Comparison of ENCODE assay signal across 10 cellular contexts in the genomic region with DNA sequence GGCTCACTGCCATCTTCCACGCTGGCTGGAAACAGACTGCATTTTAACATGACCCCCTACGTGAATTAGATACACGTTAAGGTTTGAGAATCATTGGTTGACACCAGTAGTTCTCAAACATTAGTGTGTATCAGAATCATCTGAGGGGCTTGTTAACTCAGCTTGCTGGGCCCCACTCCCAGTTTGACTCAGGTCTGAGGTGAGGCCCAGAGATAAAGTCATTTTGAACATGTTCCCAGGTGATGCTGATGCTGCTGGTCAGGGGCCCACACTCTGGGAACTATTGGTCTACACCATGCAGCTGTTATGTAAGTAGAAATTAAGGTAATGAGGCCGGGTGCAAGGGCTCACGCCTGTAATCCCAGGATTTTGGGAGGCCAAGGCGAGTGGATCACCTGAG. TPM values are rescaled to one million over a fixed set of nuclear protein-coding genes. Genes with fewer than 3 reads are reported as not detected.
DNase-seq lines count a peak whose midpoint lies in the region; ATAC-seq and TF ChIP-seq lines count a peak whose summit lies in the region.
"Had no signal": no experiment of that assay in that cellular context is flagged by ENCODE, and none has a peak within 500 bp of the region (broad histone marks: within the 10 kb centered on the region; RNA-seq: fewer than 3 reads in every experiment).

No MANE protein-coding gene starts in this region.

- H3K79me2 ChIP-seq in Loucy (ENCODE audit: insufficient read depth, low read length) = peaks cover 20% of the 10 kb centered on the region; the same call in 1 of the 2 replicates

- H4K20me1 ChIP-seq in Loucy (ENCODE audit: insufficient read depth, low read length, poor library complexity, severe bottlenecking) = no peaks in the 10 kb centered on the region

- H3K27me3 ChIP-seq in CD8-positive, alpha-beta memory T cell (ENCODE audit: insufficient read depth, low read length, poor library complexity, severe bottlenecking) = no peaks in the 10 kb centered on the region
- H3K27me3 ChIP-seq in Loucy (ENCODE audit: insufficient read depth, low read length, poor library complexity, severe bottlenecking) (no peaks in the 10 kb centered on the region), dorsolateral prefrontal cortex (no peaks in the 10 kb centered on the region)

- POLR2A ChIA-PET in CD8-positive, alpha-beta memory T cell (lab: Charles Lee) = interaction anchor here (3.2 kb wide), 1 partner anchor 10 kb away, joined by 43 read pairs; the partner anchor contains the start of gene STK40

- H3K36me3 ChIP-seq in CD8-positive, alpha-beta memory T cell (ENCODE audit: insufficient read depth, low read length) = peaks cover 22% of the 10 kb centered on the region
- H3K36me3 ChIP-seq in Loucy (ENCODE audit: insufficient read depth, low read length) = no peaks in the 10 kb centered on the region

- TF ChIP-seq CTCF in Loucy (conservative IDR thresholded peaks at IDR 0.05; ENCODE audit: low read length) (no peak), dorsolateral prefrontal cortex (IDR thresholded peaks at IDR 0.05 in 54 of 56, conservative IDR thresholded peaks at IDR 0.05 in 2 of 56; ENCODE audit: low read depth in 1 of 56, partially characterized antibody in 56 of 56) (no peak), progenitor cell of endocrine pancreas (IDR thresholded peaks at IDR 0.05; ENCODE audit: unreplicated experiment) (no peak)

- intact Hi-C loops in dorsolateral prefrontal cortex (cut with DNase I) = loop anchor here in 1 of 2 donors (10.0 kb wide), 1 partner anchor 252 kb away; the partner anchor contains the start of gene TRAPPC3

- peak overlapping the region; percentile 89 for H3K4me3 ChIP-seq in CD8-positive, alpha-beta memory T cell (ENCODE audit: low read length)
- H3K4me3 ChIP-seq in Loucy (ENCODE audit: low read length, poor library complexity, severe bottlenecking) (peak overlapping the region; percentile 100), dorsolateral prefrontal cortex (peak overlapping the region in 50 of 59 donors; percentile 62 to 100 (median 92))

- no peaks in the 10 kb centered on the region for H3K27me3 Mint-ChIP-seq in CD8-positive, alpha-beta memory T cell
- no peaks in the 10 kb centered on the region for H3K27me3 Mint-ChIP-seq in progenitor cell of endocrine pancreas

- CTCF ChIA-PET in CD8-positive, alpha-beta memory T cell (lab: Charles Lee) = interaction anchor here (1.2 to 3.9 kb wide), 3 partner anchors 10 to 53 kb away, joined by 3 to 23 read pairs (median 5); partner anchors contain the start of gene STK40

- peaks cover 29 to 58% (median 32%) of the 10 kb centered on the region in 3 donors for H3K4me1 Mint-ChIP-seq in CD8-positive, alpha-beta memory T cell
- peaks cover 18% of the 10 kb centered on the region for H3K4me1 Mint-ChIP-seq in progenitor cell of endocrine pancreas (ENCODE audit: low read depth)

- H3K9me3 Mint-ChIP-seq in CD8-positive, alpha-beta memory T cell = no peaks in the 10 kb centered on the region
- H3K9me3 Mint-ChIP-seq in progenitor cell of endocrine pancreas (ENCODE audit: low read depth) = no peaks in the 10 kb centered on the region

- H3K27ac Mint-ChIP-seq in CD8-positive, alpha-beta memory T cell = peak overlapping the region in 6 of 8 donors; percentile 9 to 100 (median 72)
- H3K27ac Mint-ChIP-seq in progenitor cell of endocrine pancreas = peak overlapping the region; percentile 69

- H3K9me3 ChIP-seq in CD8-positive, alpha-beta memory T cell (ENCODE audit: low read length) = no peaks in the 10 kb centered on the region
- H3K9me3 ChIP-seq in Loucy (ENCODE audit: insufficient read depth, low read depth, low read length) = no peaks in the 10 kb centered on the region

- H3K4me1 ChIP-seq in CD8-positive, alpha-beta memory T cell (ENCODE audit: insufficient read depth, low read length) = peaks cover 22% of the 10 kb centered on the region
- peaks cover 20% of the 10 kb centered on the region for H3K4me1 ChIP-seq in Loucy (ENCODE audit: insufficient read depth, low read length, poor library complexity, severe bottlenecking)

- H3K4me3 Mint-ChIP-seq in CD8-positive, alpha-beta memory T cell = peak overlapping the region; percentile 93 to 99 (median 97)
- H3K4me3 Mint-ChIP-seq in progenitor cell of endocrine pancreas (ENCODE audit: low read depth) = peak overlapping the region; percentile 88

- no peaks in the 10 kb centered on the region for H3K9me2 ChIP-seq in Loucy (replicated peaks; ENCODE audit: low read depth, low read length)

- peak overlapping the region; percentile 91 for H3K9ac ChIP-seq in Loucy (ENCODE audit: low read depth, low read length, poor library complexity, severe bottlenecking)

- H3K36me3 Mint-ChIP-seq in CD8-positive, alpha-beta memory T cell = peaks cover 0 to 38% (median 8%) of the 10 kb centered on the region in 3 donors
- H3K36me3 Mint-ChIP-seq in progenitor cell of endocrine pancreas (ENCODE audit: insufficient read depth) = peaks cover 2% of the 10 kb centered on the region

- no peak for ATAC-seq in HG03135 (IDR thresholded peaks at IDR 0.05; ENCODE audit: unreplicated experiment)

- DNase-seq in CD8-positive, alpha-beta memory T cell = no peak
- DNase-seq in dorsolateral prefrontal cortex (no peak), progenitor cell of endocrine pancreas (ENCODE audit: low spot score, unreplicated experiment) (no peak), G401 (ENCODE audit: low spot score) (no peak), NOMO-1 (lab: John Stamatoyannopoulos, UW; ENCODE audit: unreplicated experiment in 2 of 2) (no peak)
- DNase-seq: activated effector memory CD4-positive, alpha-beta T cell treated with Interleukin-2 at 50 U/mL for 16 hours; NCI-H187; SIG-M5 had no signal

- H2AFZ ChIP-seq in Loucy (ENCODE audit: low read length) = no peak overlapping the region

- H3F3A ChIP-seq in Loucy (ENCODE audit: low read depth) = no peaks in the 10 kb centered on the region

- peak overlapping the region; percentile 94 for H3K4me2 ChIP-seq in Loucy (ENCODE audit: low read depth, low read length, poor library complexity, severe bottlenecking)

- H3K27ac ChIP-seq in CD8-positive, alpha-beta memory T cell (ENCODE audit: low read depth, low read length) = peak overlapping the region; percentile 95
- peak overlapping the region in 22 of 59 donors; percentile 38 to 98 (median 94) for H3K27ac ChIP-seq in dorsolateral prefrontal cortex

- in situ Hi-C loops in G401 (cut with HindIII; ENCODE audit: low sequenced_read_pairs) = no loop called here

RNA-seq across cellular contexts. Expression of gene LSM10, which starts 1.3 kb away (rescaled TPM):
- 10 to 100 TPM; 75.3 to 81.4 TPM for total RNA-seq in CD8-positive, alpha-beta memory T cell
- polyA plus RNA-seq in CD8-positive, alpha-beta memory T cell = 146 TPM
- total RNA-seq in dorsolateral prefrontal cortex (10 to 100 TPM; 20.2 to 48.4 (median 34.9) TPM), progenitor cell of endocrine pancreas (28.4 and 32.8 TPM in 2 replicates)
- total RNA-seq in G401 (2014; rRNA removed; shearing (Covaris generic)) = 37.5 and 57.9 TPM in 2 replicates

RNA-seq across cellular contexts. Expression of gene STK40, which starts 10.6 kb away (rescaled TPM):
- total RNA-seq in CD8-positive, alpha-beta memory T cell = 10 to 100 TPM; 52.9 to 56.8 TPM
- 53.7 TPM for polyA plus RNA-seq in CD8-positive, alpha-beta memory T cell
- total RNA-seq in dorsolateral prefrontal cortex = 10 to 100 TPM; 17.4 to 52.5 (median 29.0) TPM
- total RNA-seq in progenitor cell of endocrine pancreas = 34.6 and 42.0 TPM in 2 replicates
- total RNA-seq in G401 (2014; rRNA removed; shearing (Covaris generic)) = 13.6 and 19.9 TPM in 2 replicates

RNA-seq across cellular contexts. Expression of gene OSCP1, which starts 53.9 kb away (rescaled TPM):
- total RNA-seq in CD8-positive, alpha-beta memory T cell = 1 to 10 TPM; 2.0 to 2.7 TPM
- not detected for polyA plus RNA-seq in CD8-positive, alpha-beta memory T cell
- total RNA-seq in dorsolateral prefrontal cortex (10 to 100 TPM; 17.0 to 49.3 (median 30.6) TPM), progenitor cell of endocrine pancreas (18.2 and 21.0 TPM in 2 replicates)
- total RNA-seq in G401 (2014; rRNA removed; shearing (Covaris generic)) = 16.2 and 27.3 TPM in 2 replicates
